27 cellular contexts compared by ENCODE assay signal in genomic region chr13:68540244-68540643, GRCh38.
"Had no signal": no experiment of that assay in that cellular context is flagged by ENCODE, and none has a peak within 500 bp of the region (broad histone marks: within the 10 kb centered on the region; RNA-seq: fewer than 3 reads in every experiment).

No MANE protein-coding gene starts in this region.

- H3K27me3 ChIP-seq: neural progenitor cell, ovary, right lobe of liver, sigmoid colon, stomach, thyroid gland, tibial nerve, upper lobe of left lung, vagina had no signal

- H3K4me3 Mint-ChIP-seq: nephron; neural progenitor cell; stimulated activated effector memory CD8-positive, alpha-beta T cell treated with anti-CD3 and anti-CD28 coated beads, Interleukin-12 subunit alpha, Interleukin-12 subunit beta, amount 100 ng/mL, for 72 hours; stimulated activated naive B cell treated with anti-CD40 and anti-IgM and Interleukin-4, amounts not matched to agents 10 μg/mL and 1 μg/mL and 100 μg/mL, for 72 hours; stimulated activated naive CD8-positive, alpha-beta T cell treated with anti-CD3 and anti-CD28 coated beads, Interleukin-15, Interleukin-2, amounts not matched to agents 100 ng/mL and 50 ng/mL, for 24 hours had no signal

- H3K36me3 ChIP-seq: neural progenitor cell, ovary, right lobe of liver, sigmoid colon, stomach, thoracic aorta, thyroid gland, tibial nerve, upper lobe of left lung, vagina had no signal

- H3K9me3 ChIP-seq: ovary, psoas muscle, right lobe of liver, sigmoid colon, stomach, thoracic aorta, thyroid gland, tibial nerve, upper lobe of left lung, vagina had no signal

- H3K4me1 ChIP-seq: neural progenitor cell, parathyroid adenoma, psoas muscle, right lobe of liver, sigmoid colon, stomach, thyroid gland, tibial nerve, upper lobe of left lung, vagina had no signal

- H3K36me3 Mint-ChIP-seq: neural progenitor cell; stimulated activated effector memory CD8-positive, alpha-beta T cell treated with anti-CD3 and anti-CD28 coated beads, Interleukin-12 subunit alpha, Interleukin-12 subunit beta, amount 100 ng/mL, for 72 hours; stimulated activated naive B cell treated with anti-CD40 and anti-IgM and Interleukin-4, amounts not matched to agents 10 μg/mL and 1 μg/mL and 100 μg/mL, for 72 hours had no signal

- H3K9ac ChIP-seq: neural progenitor cell, parathyroid adenoma had no signal

- H3K4me2 ChIP-seq: neural progenitor cell had no signal

- H3K27me3 Mint-ChIP-seq: progenitor cell of endocrine pancreas; stimulated activated naive B cell treated with anti-CD40 and anti-IgM and Interleukin-4, amounts not matched to agents 10 μg/mL and 1 μg/mL and 100 μg/mL, for 72 hours; stimulated activated naive CD8-positive, alpha-beta T cell treated with anti-CD3 and anti-CD28 coated beads, Interleukin-15, Interleukin-2, amounts not matched to agents 100 ng/mL and 50 ng/mL, for 24 hours had no signal

- H3K9me3 Mint-ChIP-seq: nephron, neural progenitor cell had no signal

- H3K27ac ChIP-seq: neural progenitor cell, ovary, parathyroid adenoma, psoas muscle, right lobe of liver, sigmoid colon, stomach, thoracic aorta, thyroid gland, tibial nerve, upper lobe of left lung, vagina had no signal

- H3K4me1 Mint-ChIP-seq: nephron; neural progenitor cell; stimulated activated effector memory CD8-positive, alpha-beta T cell treated with anti-CD3 and anti-CD28 coated beads, Interleukin-12 subunit alpha, Interleukin-12 subunit beta, amount 100 ng/mL, for 72 hours had no signal

- H3K27ac Mint-ChIP-seq: nephron; neural progenitor cell; progenitor cell of endocrine pancreas; stimulated activated effector memory CD8-positive, alpha-beta T cell treated with anti-CD3 and anti-CD28 coated beads, Interleukin-12 subunit alpha, Interleukin-12 subunit beta, amount 100 ng/mL, for 72 hours; stimulated activated naive B cell treated with anti-CD40 and anti-IgM and Interleukin-4, amounts not matched to agents 10 μg/mL and 1 μg/mL and 100 μg/mL, for 72 hours; stimulated activated naive CD8-positive, alpha-beta T cell treated with anti-CD3 and anti-CD28 coated beads, Interleukin-15, Interleukin-2, amounts not matched to agents 100 ng/mL and 50 ng/mL, for 24 hours had no signal

- DNase-seq: occipital lobe; ovary; posterior cingulate gyrus; psoas muscle; right cardiac atrium; right lobe of liver; sigmoid colon; small intestine; stimulated activated CD4-positive, alpha-beta T cell treated with anti-CD3 and anti-CD28 coated beads, Interleukin-15, amount 100 ng/mL, for 24 hours; stimulated activated CD4-positive, alpha-beta T cell treated with anti-CD3 and anti-CD28 coated beads, Interleukin-2, amount 100 ng/mL, for 24 hours; stimulated activated CD4-positive, alpha-beta T cell treated with anti-CD3 and anti-CD28 coated beads, Interleukin-2, amount 100 ng/mL, for 48 hours; stimulated activated CD4-positive, alpha-beta T cell treated with anti-CD3 and anti-CD28 coated beads, Interleukin-4, amount 100 ng/mL, for 24 hours; stimulated activated naive B cell treated with anti-CD40 and anti-IgM and Interleukin-4, amounts not matched to agents 10 μg/mL and 1 μg/mL and 100 μg/mL, for 72 hours; stimulated activated naive CD4-positive, alpha-beta T cell treated with Interleukin-2 at 50 U/mL for 16 hours; stomach; thyroid gland; trophoblast cell; upper lobe of left lung had no signal

- H3K79me2 ChIP-seq: parathyroid adenoma had no signal

- H3K4me3 ChIP-seq: neural progenitor cell, ovary, psoas muscle, right lobe of liver, sigmoid colon, stomach, thoracic aorta, thyroid gland, tibial nerve, upper lobe of left lung, vagina had no signal

- ATAC-seq: psoas muscle; right cardiac atrium; right lobe of liver; stimulated activated effector memory CD8-positive, alpha-beta T cell treated with anti-CD3 and anti-CD28 coated beads, Interleukin-12 subunit alpha, Interleukin-12 subunit beta, amount 100 ng/mL, for 72 hours; stimulated activated naive B cell treated with anti-CD40 and anti-IgM and Interleukin-4, amounts not matched to agents 10 μg/mL and 1 μg/mL and 100 μg/mL, for 72 hours had no signal

- H2AFZ ChIP-seq: neural progenitor cell, parathyroid adenoma had no signal
